10 cellular contexts compared by ENCODE assay signal in genomic region chr1:155079487-155080249, GRCh38. TPM values are rescaled to one million over a fixed set of nuclear protein-coding genes. Genes with fewer than 3 reads are reported as not detected.
A peak's percentile ranks its signal among the peaks of the same experiment; 100 is the strongest.
DNase-seq lines count a peak whose midpoint lies in the region; ATAC-seq and TF ChIP-seq lines count a peak whose summit lies in the region.
"Had no signal": no experiment of that assay in that cellular context is flagged by ENCODE, and none has a peak within 500 bp of the region (broad histone marks: within the 10 kb centered on the region; RNA-seq: fewer than 3 reads in every experiment).

No MANE protein-coding gene starts in this region.

- intact Hi-C loops in activated naive CD4-positive, alpha-beta T cell treated with anti-CD3 and anti-CD28 coated beads for 36 hours (cut with micrococcal nuclease): loop anchor here (5.0 kb wide), 1 partner anchor 287 kb away; no protein-coding TSS in a partner anchor

- H3K4me3 Mint-ChIP-seq in activated naive CD4-positive, alpha-beta T cell treated with anti-CD3 and anti-CD28 coated beads for 36 hours: peak overlapping the region; percentile 56
- peak overlapping the region; percentile 97 for H3K4me3 Mint-ChIP-seq in T-helper 17 cell

- CTCF ChIA-PET in activated naive CD4-positive, alpha-beta T cell treated with anti-CD3 and anti-CD28 coated beads for 36 hours (lab: Charles Lee): interaction anchor here (0.6 to 1.9 kb wide), 4 partner anchors 15 to 108 kb away, joined by 3 to 4 read pairs (median 4); no protein-coding TSS in a partner anchor

- no peaks in the 10 kb centered on the region for H3K9me3 ChIP-seq in T-helper 17 cell (ENCODE audit: control insufficient read depth, low read length, poor library complexity, severe bottlenecking)
- H3K9me3 ChIP-seq in suprapubic skin: no peaks in the 10 kb centered on the region
- H3K9me3 ChIP-seq: neutrophil had no signal

- H3K9me3 Mint-ChIP-seq in activated naive CD4-positive, alpha-beta T cell treated with anti-CD3 and anti-CD28 coated beads for 36 hours: no peaks in the 10 kb centered on the region

- peak; percentile 24 for ATAC-seq in T-helper 17 cell
- no peak for ATAC-seq in GM19395 (IDR thresholded peaks at IDR 0.05; ENCODE audit: unreplicated experiment)
- no peak for ATAC-seq in GM21447 (IDR thresholded peaks at IDR 0.05; ENCODE audit: unreplicated experiment)
- no peak for ATAC-seq in HG03469 (IDR thresholded peaks at IDR 0.05; ENCODE audit: unreplicated experiment)

- no peak overlapping the region for H3K27ac Mint-ChIP-seq in activated naive CD4-positive, alpha-beta T cell treated with anti-CD3 and anti-CD28 coated beads for 36 hours
- H3K27ac Mint-ChIP-seq in T-helper 17 cell: peak overlapping the region; percentile 41

- DNase-seq in activated naive CD4-positive, alpha-beta T cell treated with anti-CD3 and anti-CD28 coated beads for 36 hours: no peak
- no peak for DNase-seq in activated naive CD4-positive, alpha-beta T cell treated with anti-CD3 and anti-CD28 coated beads, Interleukin-2, amount 50 U/mL, for 16 hours
- no peak for DNase-seq in T-helper 17 cell
- DNase-seq in suprapubic skin (ENCODE audit: low spot score in 2 of 2): peak in 1 of 2 donors; percentile 71

- under 1% methylated on average over 40 of the region's 58 CpGs for WGBS in suprapubic skin

- H3K4me3 ChIP-seq in iPS-11a (ENCODE audit: low read depth, low read length) (peak overlapping the region; percentile 31), suprapubic skin (peak overlapping the region; percentile 61)

- TF ChIP-seq EP300 in suprapubic skin (IDR thresholded peaks at IDR 0.05): no peak

- H3K4me1 Mint-ChIP-seq in activated naive CD4-positive, alpha-beta T cell treated with anti-CD3 and anti-CD28 coated beads for 36 hours (ENCODE audit: low read depth): peaks cover 39% of the 10 kb centered on the region
- H3K4me1 Mint-ChIP-seq in T-helper 17 cell: peaks cover 37% of the 10 kb centered on the region

- H3K36me3 ChIP-seq in suprapubic skin: no peaks in the 10 kb centered on the region
- H3K36me3 ChIP-seq: neutrophil had no signal

- H3K4me1 ChIP-seq in suprapubic skin: peaks cover 93% of the 10 kb centered on the region

- peaks cover 42% of the 10 kb centered on the region for H3K27me3 Mint-ChIP-seq in activated naive CD4-positive, alpha-beta T cell treated with anti-CD3 and anti-CD28 coated beads for 36 hours (ENCODE audit: low read depth)
- H3K27me3 Mint-ChIP-seq in T-helper 17 cell: peaks cover 35% of the 10 kb centered on the region

- H3K27ac ChIP-seq in suprapubic skin: peak overlapping the region; percentile 86
- H3K27ac ChIP-seq: neutrophil had no signal

- no peak for TF ChIP-seq CTCF in suprapubic skin (IDR thresholded peaks at IDR 0.05)

- no peak for TF ChIP-seq POLR2A in suprapubic skin (IDR thresholded peaks at IDR 0.05)

- H3K27me3 ChIP-seq in suprapubic skin: peaks cover 53% of the 10 kb centered on the region

- H3K36me3 Mint-ChIP-seq in activated naive CD4-positive, alpha-beta T cell treated with anti-CD3 and anti-CD28 coated beads for 36 hours (ENCODE audit: low read depth): no peaks in the 10 kb centered on the region
- H3K36me3 Mint-ChIP-seq in T-helper 17 cell (ENCODE audit: low read depth): peaks cover 4% of the 10 kb centered on the region

RNA-seq across cellular contexts. Expression of gene EFNA3, which starts 1.0 kb away (rescaled TPM):
- total RNA-seq in activated naive CD4-positive, alpha-beta T cell treated with anti-CD3 and anti-CD28 coated beads for 36 hours: 1 to 10 TPM; 1.3 to 2.5 TPM
- total RNA-seq in T-helper 17 cell (1 to 10 TPM in 1 of 2 donors, under 1 TPM in 1; 0.29 to 1.3 TPM), suprapubic skin (100 to 1,000 TPM in 1 of 4 donors, 10 to 100 TPM in 3; 28.8 to 104 (median 77.6) TPM)

RNA-seq across cellular contexts. Expression of gene EFNA4, which starts 16.1 kb away (rescaled TPM):
- total RNA-seq in activated naive CD4-positive, alpha-beta T cell treated with anti-CD3 and anti-CD28 coated beads for 36 hours: 1 to 10 TPM; 3.3 to 4.5 TPM
- 1 to 10 TPM; 2.6 to 4.9 TPM for total RNA-seq in T-helper 17 cell
- 10 to 100 TPM; 22.4 to 44.2 (median 28.7) TPM for total RNA-seq in suprapubic skin

RNA-seq across cellular contexts. Expression of gene ADAM15, which starts 28.6 kb away (rescaled TPM):
- 10 to 100 TPM; 53.8 to 55.8 TPM for total RNA-seq in activated naive CD4-positive, alpha-beta T cell treated with anti-CD3 and anti-CD28 coated beads for 36 hours
- total RNA-seq in T-helper 17 cell: 10 to 100 TPM; 30.3 to 33.8 TPM
- 100 to 1,000 TPM; 304 to 327 (median 321) TPM for total RNA-seq in suprapubic skin

RNA-seq across cellular contexts. Expression of gene DCST1, which starts 46.0 kb away (rescaled TPM):
- total RNA-seq in activated naive CD4-positive, alpha-beta T cell treated with anti-CD3 and anti-CD28 coated beads for 36 hours: not detected
- under 1 TPM; 0.23 to 0.57 TPM for total RNA-seq in T-helper 17 cell
- total RNA-seq in suprapubic skin: 1 to 10 TPM in 3 of 4 donors, under 1 TPM in 1; 0.55 to 8.2 (median 2.8) TPM
- total RNA-seq: activated CD8-positive, alpha-beta memory T cell treated with anti-CD3 and anti-CD28 coated beads for 36 hours had no signal

RNA-seq across cellular contexts. Expression of gene DCST2, which starts 46.1 kb away (rescaled TPM):
- 1 to 10 TPM; 1.1 to 1.5 TPM for total RNA-seq in activated naive CD4-positive, alpha-beta T cell treated with anti-CD3 and anti-CD28 coated beads for 36 hours
- total RNA-seq in T-helper 17 cell (1 to 10 TPM in 1 of 2 donors, under 1 TPM in 1; 0.94 to 1.3 TPM), suprapubic skin (10 to 100 TPM; 13.4 to 36.0 (median 14.5) TPM)

Comparison
In these comparisons a context has a peak if more than half of its experiments do, and no peak if none do; other contexts are left out.
1. RNA of gene EFNA3, which starts 1.0 kb away (total RNA-seq): 28.8 to 104 TPM in suprapubic skin; 1.3 to 2.5 TPM in activated naive CD4-positive, alpha-beta T cell treated with anti-CD3 and anti-CD28 coated beads for 36 hours and 0.29 to 1.3 TPM in T-helper 17 cell; every median in the first group is over 4 times any median in the second.
2. RNA of gene ADAM15, which starts 28.6 kb away (total RNA-seq): 304 to 327 TPM in suprapubic skin; 53.8 to 55.8 TPM in activated naive CD4-positive, alpha-beta T cell treated with anti-CD3 and anti-CD28 coated beads for 36 hours and 30.3 to 33.8 TPM in T-helper 17 cell; every median in the first group is over 4 times any median in the second.